ENCODE assay signal across 25 cellular contexts in the genomic region with DNA sequence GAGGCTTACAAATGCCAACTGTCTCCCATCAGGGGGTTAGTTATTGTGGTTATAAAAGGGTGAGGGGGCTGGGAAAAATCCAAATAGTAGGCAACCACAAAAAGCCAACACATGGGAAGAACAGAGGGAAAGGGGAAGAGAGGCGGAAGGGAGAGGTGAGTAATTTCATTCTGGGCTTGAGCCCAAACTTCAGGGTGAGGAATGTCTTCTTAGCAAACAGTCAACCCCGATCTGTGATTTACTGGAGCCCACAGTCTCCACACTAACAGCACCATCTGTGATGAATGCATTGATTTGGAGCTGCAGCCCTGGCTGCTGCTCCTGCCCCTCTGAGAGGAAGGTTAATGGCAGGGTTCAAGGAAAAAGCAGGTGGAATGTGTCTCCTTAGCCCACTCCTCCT.
DNase-seq lines count a peak whose midpoint lies in the region; ATAC-seq, FAIRE-seq and TF ChIP-seq lines count a peak whose summit lies in the region.
"Had no signal": no experiment of that assay in that cellular context is flagged by ENCODE, and none has a peak within 500 bp of the region (broad histone marks: within the 10 kb centered on the region; RNA-seq: fewer than 3 reads in every experiment).

No MANE protein-coding gene starts in this region.

- TF ChIP-seq POLR2A in H54 (IDR thresholded peaks at IDR 0.05; ENCODE audit: low read depth, low read length): no peak

- ATAC-seq in HG03108 (IDR thresholded peaks at IDR 0.05; ENCODE audit: unreplicated experiment) (no peak), HG02973 (IDR thresholded peaks at IDR 0.05; ENCODE audit: unreplicated experiment) (no peak)
- ATAC-seq: activated CD4-positive, CD25-positive, alpha-beta regulatory T cell treated with anti-CD3 and anti-CD28 coated beads, Interleukin-2, amount 50 U/mL, for 24 hours; activated CD8-positive, alpha-beta T cell treated with anti-CD3 and anti-CD28 coated beads for 36 hours; GM23338 had no signal

- in situ Hi-C loops in astrocyte of the spinal cord (cut with HindIII; ENCODE audit: low sequenced_read_pairs): no loop called here

- peak; percentile 53 for FAIRE-seq in H54 (lab: Jason Lieb, UNC)
- FAIRE-seq: TTC549 had no signal

- TF ChIP-seq CTCF in astrocyte of the spinal cord (IDR thresholded peaks at IDR 0.05; ENCODE audit: low read depth, low read length): no peak

- no peak overlapping the region for H3K4me3 ChIP-seq in astrocyte of the spinal cord (ENCODE audit: low read depth, low read length)
- H3K4me3 ChIP-seq: BLaER1 treated with 17β-estradiol and CSF1 and Interleukin-3, amounts not matched to agents 10 nM and 100 nM; GM23338; prostate gland; skin epidermis; upper lobe of left lung had no signal

- DNase-seq in AG20443 (ENCODE audit: low spot score) (peak; percentile 18), H54 (ENCODE audit: insufficient read length, low spot score) (peak; percentile 3), astrocyte of the spinal cord (ENCODE audit: low read depth, low spot score) (peak; percentile 39), myocyte (ENCODE audit: low read depth) (peak; percentile 0), NCI-H774 (lab: John Stamatoyannopoulos, UW) (no peak)
- no peak for DNase-seq in activated CD8-positive, alpha-beta memory T cell treated with anti-CD3 and anti-CD28 coated beads, Interleukin-2, amount 50 U/mL, for 48 hours
- DNase-seq: activated CD8-positive, alpha-beta T cell treated with anti-CD3 and anti-CD28 coated beads for 36 hours; activated gamma-delta T cell treated with Interleukin-2 at 50 U/mL for 16 hours; activated T-cell treated with anti-CD3 and anti-CD28 coated beads for 4 hours; Karpas-422; NCI-H1048; NCI-H1694 treated with DMSO at 0.1 percent for 48 hours; NCI-H2171 treated with DMSO at 0.1 percent for 48 hours; NCI-H524 treated with DMSO at 0.1 percent for 48 hours; RPMI8226; T-helper 1 cell; upper lobe of left lung had no signal

Comparison
In these comparisons a context has a peak if more than half of its experiments do, and no peak if none do; other contexts are left out.
1. DNase-seq: peak in AG20443 (single experiment), H54 (single experiment), astrocyte of the spinal cord (single experiment) and myocyte (single experiment); none in NCI-H774 (single experiment) and activated CD8-positive, alpha-beta memory T cell treated with anti-CD3 and anti-CD28 coated beads, Interleukin-2, amount 50 U/mL, for 48 hours (single experiment).